1 cellular context compared by ENCODE assay signal in genomic region chr3:108103040-108103751, GRCh38.
TF ChIP-seq lines count a peak whose summit lies in the region.

No MANE protein-coding gene starts in this region.

TF ChIP-seq in HepG2, 621 proteins besides CTCF, POLR2A, EP300 and RAD21 (continued from another document):
- no peak for TF ChIP-seq NR1H2 (CRISPR knock-in tag; IDR thresholded peaks at IDR 0.05; ENCODE audit: borderline replicate concordance, low read depth)
- TF ChIP-seq ZFYVE20 (CRISPR knock-in tag; IDR thresholded peaks at IDR 0.05; ENCODE audit: borderline replicate concordance, low read depth), result no peak
- TF ChIP-seq SKI (IDR thresholded peaks at IDR 0.05; ENCODE audit: partially characterized antibody), result peak; percentile 34
- 0 out of 2 replicates have a peak, but pooled peaks have one; percentile 27 for TF ChIP-seq RARA (CRISPR knock-in tag; IDR thresholded peaks at IDR 0.05)
- no peak for TF ChIP-seq ZNF550 (CRISPR knock-in tag; IDR thresholded peaks at IDR 0.05; ENCODE audit: borderline replicate concordance)
- TF ChIP-seq ARID5B (CRISPR knock-in tag; IDR thresholded peaks at IDR 0.05), result 0 out of 2 replicates have a peak, but pooled peaks have one; percentile 24
- no peak for TF ChIP-seq RFX5 (IDR thresholded peaks at IDR 0.05; ENCODE audit: low read depth, low read length)
- TF ChIP-seq HOXA3 (CRISPR knock-in tag; IDR thresholded peaks at IDR 0.05), result no peak
- no peak for TF ChIP-seq TCF12 (IDR thresholded peaks at IDR 0.05)
- no peak for TF ChIP-seq TCF12 (CRISPR knock-in tag; IDR thresholded peaks at IDR 0.05)
- no peak for TF ChIP-seq MLX (CRISPR knock-in tag; IDR thresholded peaks at IDR 0.05)
- no peak for TF ChIP-seq CBFB (CRISPR knock-in tag; IDR thresholded peaks at IDR 0.05)
